Comparison of ENCODE assay signal across 9 cellular contexts in genomic region chr17:45371414-45372324, GRCh38. TPM values are rescaled to one million over a fixed set of nuclear protein-coding genes. Genes with fewer than 3 reads are reported as not detected.
A peak's percentile ranks its signal among the peaks of the same experiment; 100 is the strongest.
DNase-seq lines count a peak whose midpoint lies in the region; ATAC-seq and TF ChIP-seq lines count a peak whose summit lies in the region.
"Had no signal": no experiment of that assay in that cellular context is flagged by ENCODE, and none has a peak within 500 bp of the region (broad histone marks: within the 10 kb centered on the region; RNA-seq: fewer than 3 reads in every experiment).

No MANE protein-coding gene starts in this region.

- H3K27me3 ChIP-seq in dorsolateral prefrontal cortex (peaks cover 0 to 5% (median 0%) of the 10 kb centered on the region in 45 donors), liver (ENCODE audit: control insufficient read depth in 4 of 4, insufficient read depth in 4 of 4, low read length in 3 of 4) (no peaks in the 10 kb centered on the region)

- no peaks in the 10 kb centered on the region for H3K9me3 ChIP-seq in liver (ENCODE audit: control insufficient read depth in 4 of 4, low read length in 3 of 4)

- WGBS in liver = 19% methylated on average over 55 of the region's 55 CpGs

- intact Hi-C loops in dorsolateral prefrontal cortex (cut with DNase I) = no loop called here

- H3K36me3 ChIP-seq in liver (ENCODE audit: control insufficient read depth in 4 of 4, insufficient read depth in 3 of 4, low read depth in 1 of 4, low read length in 3 of 4) = no peaks in the 10 kb centered on the region

- peak overlapping the region in 1 of 2 donors; percentile 56 for H3K9ac ChIP-seq in liver (ENCODE audit: low read depth in 1 of 2, low read length in 2 of 2)

- H3K4me3 ChIP-seq in dorsolateral prefrontal cortex (peak overlapping the region in 56 of 59 donors; percentile 3 to 59 (median 38)), liver (ENCODE audit: low read depth in 1 of 3, low read length in 3 of 3) (peak overlapping the region; percentile 45 to 62 (median 59))

- H3K4me1 ChIP-seq in liver (ENCODE audit: control insufficient read depth in 4 of 4, insufficient read depth in 4 of 4, low read length in 3 of 4) = peaks cover 0 to 16% (median 11%) of the 10 kb centered on the region in 4 donors

- peak; percentile 97 for ATAC-seq in SK-N-SH treated with all-trans-retinoic acid at 6 μM for 48 hours

- DNase-seq in NCI-H1417 (lab: John Stamatoyannopoulos, UW) = peak in 2 of 3 experiments; percentile 53 to 62
- DNase-seq in NCI-H1417 treated with DMSO at 0.1 percent for 48 hours (lab: John Stamatoyannopoulos, UW) = no peak
- DNase-seq in dorsolateral prefrontal cortex = peak in 7 of 10 donors; percentile 31 to 80 (median 67)
- DNase-seq in stimulated activated CD4-positive, alpha-beta T cell treated with anti-CD3 and anti-CD28 coated beads, Interleukin-4, amount 100 ng/mL, for 1 hour = peak; percentile 50
- no peak for DNase-seq in SHP77 (lab: John Stamatoyannopoulos, UW)
- DNase-seq in NCI-H2029 (lab: John Stamatoyannopoulos, UW) = no peak

- peak in 2 of 56 donors; percentile 9 to 14 for TF ChIP-seq CTCF in dorsolateral prefrontal cortex (IDR thresholded peaks at IDR 0.05 in 54 of 56, conservative IDR thresholded peaks at IDR 0.05 in 2 of 56; ENCODE audit: low read depth in 1 of 56, partially characterized antibody in 56 of 56)
- no peak for TF ChIP-seq CTCF in liver (IDR thresholded peaks at IDR 0.05; ENCODE audit: low read depth, low read length, missing input control)

- TF ChIP-seq RAD21 in liver (IDR thresholded peaks at IDR 0.05) = peak; percentile 47 to 52

- H3K27ac ChIP-seq in dorsolateral prefrontal cortex (peak overlapping the region in 34 of 59 donors; percentile 6 to 80 (median 54)), liver (ENCODE audit: low read depth in 1 of 2, low read length in 2 of 2) (peak overlapping the region; percentile 49 to 74)
- H3K27ac ChIP-seq: C4-2B had no signal

TF ChIP-seq in SK-N-SH treated with all-trans-retinoic acid at 6 μM for 48 hours, 23 proteins besides CTCF, POLR2A, EP300 and RAD21:
- TF ChIP-seq BACH2 (CRISPR knock-in tag; IDR thresholded peaks at IDR 0.05; ENCODE audit: borderline replicate concordance) (no peak), SNAI2 (CRISPR knock-in tag; IDR thresholded peaks at IDR 0.05) (peak; percentile 63; the same call in 1 of the 2 replicates)

TF ChIP-seq in liver, 16 proteins besides CTCF, POLR2A, EP300 and RAD21:
- TF ChIP-seq, protein P1, sequence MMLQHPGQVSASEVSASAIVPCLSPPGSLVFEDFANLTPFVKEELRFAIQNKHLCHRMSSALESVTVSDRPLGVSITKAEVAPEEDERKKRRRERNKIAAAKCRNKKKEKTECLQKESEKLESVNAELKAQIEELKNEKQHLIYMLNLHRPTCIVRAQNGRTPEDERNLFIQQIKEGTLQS (IDR thresholded peaks at IDR 0.05) = peak; percentile 58
- peak; percentile 53 for TF ChIP-seq REST (IDR thresholded peaks at IDR 0.05)
- peak; percentile 76 to 77 for TF ChIP-seq JUND (IDR thresholded peaks at IDR 0.05)
- TF ChIP-seq EGR1 (IDR thresholded peaks at IDR 0.05; ENCODE audit: low read depth in 2 of 2) = peak in 1 of 2 donors; percentile 4
- no peak for TF ChIP-seq TAF1 (conservative IDR thresholded peaks at IDR 0.05)
- peak; percentile 63 to 75 for TF ChIP-seq HNF4A (conservative IDR thresholded peaks at IDR 0.05)
- peak; percentile 89 to 92 for TF ChIP-seq RXRA (IDR thresholded peaks at IDR 0.05)
- no peak for TF ChIP-seq HNF4G (IDR thresholded peaks at IDR 0.05)
- peak; percentile 69 for TF ChIP-seq YY1 (IDR thresholded peaks at IDR 0.05)
- TF ChIP-seq GABPA (IDR thresholded peaks at IDR 0.05 in 1 of 2, conservative IDR thresholded peaks at IDR 0.05 in 1 of 2) = no peak
- TF ChIP-seq SP1 (IDR thresholded peaks at IDR 0.05) = peak; percentile 64
- no peak for TF ChIP-seq FOXA1 (IDR thresholded peaks at IDR 0.05)
- TF ChIP-seq ZBTB33 (IDR thresholded peaks at IDR 0.05) = no peak
- TF ChIP-seq, protein P2, sequence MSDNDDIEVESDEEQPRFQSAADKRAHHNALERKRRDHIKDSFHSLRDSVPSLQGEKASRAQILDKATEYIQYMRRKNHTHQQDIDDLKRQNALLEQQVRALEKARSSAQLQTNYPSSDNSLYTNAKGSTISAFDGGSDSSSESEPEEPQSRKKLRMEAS (IDR thresholded peaks at IDR 0.05) = no peak
- TF ChIP-seq NR2F2 (IDR thresholded peaks at IDR 0.05) = peak; percentile 24
- TF ChIP-seq FOXA2 (IDR thresholded peaks at IDR 0.05) = no peak

RNA-seq across cellular contexts. Expression of gene MAP3K14, which starts 54.8 kb away (rescaled TPM):
- total RNA-seq in dorsolateral prefrontal cortex (10 to 100 TPM in 53 of 120 experiments, 1 to 10 TPM in 67; 5.4 to 21.7 (median 9.8) TPM), liver (1 to 10 TPM; 1.2 to 7.8 TPM)
- polyA plus RNA-seq in liver = 1 to 10 TPM; 2.2 to 6.1 TPM

Comparison
In these comparisons a context has a peak if more than half of its experiments do, and no peak if none do; other contexts are left out.
1. DNase-seq: peak in NCI-H1417 (2 of 3), dorsolateral prefrontal cortex (7 of 10) and stimulated activated CD4-positive, alpha-beta T cell treated with anti-CD3 and anti-CD28 coated beads, Interleukin-4, amount 100 ng/mL, for 1 hour (single experiment); none in NCI-H1417 treated with DMSO at 0.1 percent for 48 hours (single experiment), SHP77 (0 of 2) and NCI-H2029 (single experiment).